In the genomic region with DNA sequence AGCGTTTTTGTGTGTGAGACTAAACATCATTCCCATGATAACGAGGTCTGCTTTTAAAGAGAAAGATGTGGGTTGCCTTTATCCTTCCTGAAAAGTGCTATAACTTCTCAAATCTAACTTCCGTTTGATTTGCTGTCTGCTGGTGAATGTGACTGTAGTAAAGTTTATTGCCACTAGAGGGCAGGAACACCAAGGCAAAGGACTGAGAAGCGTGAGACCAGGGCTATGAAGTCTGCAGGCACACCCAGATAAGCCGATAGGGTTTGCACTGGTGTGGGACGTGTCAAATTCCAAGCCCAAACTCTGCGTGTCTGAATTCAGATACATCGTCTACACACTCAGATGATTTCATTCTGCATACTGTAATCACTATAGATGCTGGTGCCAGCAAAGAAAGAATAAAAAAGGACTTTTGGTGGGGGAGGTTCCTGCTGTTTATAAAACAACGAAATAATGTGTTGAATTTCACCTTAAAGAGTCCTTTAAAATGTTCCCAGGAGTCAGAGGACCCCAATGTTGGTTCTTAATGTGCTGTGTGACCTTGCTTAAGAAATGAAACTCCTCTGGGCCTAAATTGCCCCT, we compare ENCODE assay signal across 1 cellular context.
TF ChIP-seq lines count a peak whose summit lies in the region.

No MANE protein-coding gene starts in this region.

TF ChIP-seq in GM12878, 131 proteins besides CTCF, POLR2A, EP300 and RAD21 (continued from another document):
- TF ChIP-seq, protein P1, sequence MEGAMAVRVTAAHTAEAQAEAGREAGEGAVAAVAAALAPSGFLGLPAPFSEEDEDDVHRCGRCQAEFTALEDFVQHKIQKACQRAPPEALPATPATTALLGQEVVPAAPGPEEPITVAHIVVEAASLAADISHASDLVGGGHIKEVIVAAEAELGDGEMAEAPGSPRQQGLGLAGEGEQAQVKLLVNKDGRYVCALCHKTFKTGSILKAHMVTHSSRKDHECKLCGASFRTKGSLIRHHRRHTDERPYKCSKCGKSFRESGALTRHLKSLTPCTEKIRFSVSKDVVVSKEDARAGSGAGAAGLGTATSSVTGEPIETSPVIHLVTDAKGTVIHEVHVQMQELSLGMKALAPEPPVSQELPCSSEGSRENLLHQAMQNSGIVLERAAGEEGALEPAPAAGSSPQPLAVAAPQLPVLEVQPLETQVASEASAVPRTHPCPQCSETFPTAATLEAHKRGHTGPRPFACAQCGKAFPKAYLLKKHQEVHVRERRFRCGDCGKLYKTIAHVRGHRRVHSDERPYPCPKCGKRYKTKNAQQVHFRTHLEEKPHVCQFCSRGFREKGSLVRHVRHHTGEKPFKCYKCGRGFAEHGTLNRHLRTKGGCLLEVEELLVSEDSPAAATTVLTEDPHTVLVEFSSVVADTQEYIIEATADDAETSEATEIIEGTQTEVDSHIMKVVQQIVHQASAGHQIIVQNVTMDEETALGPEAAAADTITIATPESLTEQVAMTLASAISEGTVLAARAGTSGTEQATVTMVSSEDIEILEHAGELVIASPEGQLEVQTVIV (IDR thresholded peaks at IDR 0.05; ENCODE audit: borderline replicate concordance, partially characterized antibody) = no peak
- peak; percentile 26; the same call in 1 of the 2 replicates for TF ChIP-seq FOXM1 (IDR thresholded peaks at IDR 0.05; ENCODE audit: low read depth, low read length)
- TF ChIP-seq IRF4 (IDR thresholded peaks at IDR 0.05; ENCODE audit: low read depth, low read length) = no peak
- peak; percentile 80 for TF ChIP-seq SMC3 (IDR thresholded peaks at IDR 0.05; ENCODE audit: borderline replicate concordance, low read length)
- TF ChIP-seq SUPT20H (IDR thresholded peaks at IDR 0.05; ENCODE audit: borderline replicate concordance, control insufficient read depth, low read depth, low read length) = no peak
- TF ChIP-seq CHD1 (IDR thresholded peaks at IDR 0.05; ENCODE audit: low read depth, low read length) = no peak
- TF ChIP-seq, protein P2, sequence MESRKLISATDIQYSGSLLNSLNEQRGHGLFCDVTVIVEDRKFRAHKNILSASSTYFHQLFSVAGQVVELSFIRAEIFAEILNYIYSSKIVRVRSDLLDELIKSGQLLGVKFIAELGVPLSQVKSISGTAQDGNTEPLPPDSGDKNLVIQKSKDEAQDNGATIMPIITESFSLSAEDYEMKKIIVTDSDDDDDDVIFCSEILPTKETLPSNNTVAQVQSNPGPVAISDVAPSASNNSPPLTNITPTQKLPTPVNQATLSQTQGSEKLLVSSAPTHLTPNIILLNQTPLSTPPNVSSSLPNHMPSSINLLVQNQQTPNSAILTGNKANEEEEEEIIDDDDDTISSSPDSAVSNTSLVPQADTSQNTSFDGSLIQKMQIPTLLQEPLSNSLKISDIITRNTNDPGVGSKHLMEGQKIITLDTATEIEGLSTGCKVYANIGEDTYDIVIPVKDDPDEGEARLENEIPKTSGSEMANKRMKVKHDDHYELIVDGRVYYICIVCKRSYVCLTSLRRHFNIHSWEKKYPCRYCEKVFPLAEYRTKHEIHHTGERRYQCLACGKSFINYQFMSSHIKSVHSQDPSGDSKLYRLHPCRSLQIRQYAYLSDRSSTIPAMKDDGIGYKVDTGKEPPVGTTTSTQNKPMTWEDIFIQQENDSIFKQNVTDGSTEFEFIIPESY (IDR thresholded peaks at IDR 0.05) = no peak
- TF ChIP-seq FOXK2 (IDR thresholded peaks at IDR 0.05) = no peak
- no peak for TF ChIP-seq ZNF384 (IDR thresholded peaks at IDR 0.05; ENCODE audit: borderline replicate concordance, low read depth, low read length)
- no peak for TF ChIP-seq RUNX3 (IDR thresholded peaks at IDR 0.05; ENCODE audit: low read length)
- TF ChIP-seq HDAC2 (IDR thresholded peaks at IDR 0.05) = no peak
- TF ChIP-seq, protein P3, sequence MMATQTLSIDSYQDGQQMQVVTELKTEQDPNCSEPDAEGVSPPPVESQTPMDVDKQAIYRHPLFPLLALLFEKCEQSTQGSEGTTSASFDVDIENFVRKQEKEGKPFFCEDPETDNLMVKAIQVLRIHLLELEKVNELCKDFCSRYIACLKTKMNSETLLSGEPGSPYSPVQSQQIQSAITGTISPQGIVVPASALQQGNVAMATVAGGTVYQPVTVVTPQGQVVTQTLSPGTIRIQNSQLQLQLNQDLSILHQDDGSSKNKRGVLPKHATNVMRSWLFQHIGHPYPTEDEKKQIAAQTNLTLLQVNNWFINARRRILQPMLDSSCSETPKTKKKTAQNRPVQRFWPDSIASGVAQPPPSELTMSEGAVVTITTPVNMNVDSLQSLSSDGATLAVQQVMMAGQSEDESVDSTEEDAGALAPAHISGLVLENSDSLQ (IDR thresholded peaks at IDR 0.05) = peak; percentile 39; the same call in 1 of the 2 replicates
- TF ChIP-seq, protein P4, sequence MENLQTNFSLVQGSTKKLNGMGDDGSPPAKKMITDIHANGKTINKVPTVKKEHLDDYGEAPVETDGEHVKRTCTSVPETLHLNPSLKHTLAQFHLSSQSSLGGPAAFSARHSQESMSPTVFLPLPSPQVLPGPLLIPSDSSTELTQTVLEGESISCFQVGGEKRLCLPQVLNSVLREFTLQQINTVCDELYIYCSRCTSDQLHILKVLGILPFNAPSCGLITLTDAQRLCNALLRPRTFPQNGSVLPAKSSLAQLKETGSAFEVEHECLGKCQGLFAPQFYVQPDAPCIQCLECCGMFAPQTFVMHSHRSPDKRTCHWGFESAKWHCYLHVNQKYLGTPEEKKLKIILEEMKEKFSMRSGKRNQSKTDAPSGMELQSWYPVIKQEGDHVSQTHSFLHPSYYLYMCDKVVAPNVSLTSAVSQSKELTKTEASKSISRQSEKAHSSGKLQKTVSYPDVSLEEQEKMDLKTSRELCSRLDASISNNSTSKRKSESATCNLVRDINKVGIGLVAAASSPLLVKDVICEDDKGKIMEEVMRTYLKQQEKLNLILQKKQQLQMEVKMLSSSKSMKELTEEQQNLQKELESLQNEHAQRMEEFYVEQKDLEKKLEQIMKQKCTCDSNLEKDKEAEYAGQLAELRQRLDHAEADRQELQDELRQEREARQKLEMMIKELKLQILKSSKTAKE (IDR thresholded peaks at IDR 0.05; ENCODE audit: low read depth, poor library complexity, severe bottlenecking) = peak; percentile 52
- TF ChIP-seq NFXL1 (IDR thresholded peaks at IDR 0.05; ENCODE audit: borderline replicate concordance) = no peak
- no peak for TF ChIP-seq CBFB (IDR thresholded peaks at IDR 0.05; ENCODE audit: low read depth)
- no peak for TF ChIP-seq PAX8 (IDR thresholded peaks at IDR 0.05)
- TF ChIP-seq, protein P5, sequence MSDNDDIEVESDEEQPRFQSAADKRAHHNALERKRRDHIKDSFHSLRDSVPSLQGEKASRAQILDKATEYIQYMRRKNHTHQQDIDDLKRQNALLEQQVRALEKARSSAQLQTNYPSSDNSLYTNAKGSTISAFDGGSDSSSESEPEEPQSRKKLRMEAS (IDR thresholded peaks at IDR 0.05; ENCODE audit: low read depth, low read length) = no peak
- TF ChIP-seq, protein P6, sequence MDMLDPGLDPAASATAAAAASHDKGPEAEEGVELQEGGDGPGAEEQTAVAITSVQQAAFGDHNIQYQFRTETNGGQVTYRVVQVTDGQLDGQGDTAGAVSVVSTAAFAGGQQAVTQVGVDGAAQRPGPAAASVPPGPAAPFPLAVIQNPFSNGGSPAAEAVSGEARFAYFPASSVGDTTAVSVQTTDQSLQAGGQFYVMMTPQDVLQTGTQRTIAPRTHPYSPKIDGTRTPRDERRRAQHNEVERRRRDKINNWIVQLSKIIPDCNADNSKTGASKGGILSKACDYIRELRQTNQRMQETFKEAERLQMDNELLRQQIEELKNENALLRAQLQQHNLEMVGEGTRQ (IDR thresholded peaks at IDR 0.05; ENCODE audit: borderline replicate concordance, low read depth, low read length) = no peak
